ENCODE assay signal across 14 cellular contexts in the genomic region with DNA sequence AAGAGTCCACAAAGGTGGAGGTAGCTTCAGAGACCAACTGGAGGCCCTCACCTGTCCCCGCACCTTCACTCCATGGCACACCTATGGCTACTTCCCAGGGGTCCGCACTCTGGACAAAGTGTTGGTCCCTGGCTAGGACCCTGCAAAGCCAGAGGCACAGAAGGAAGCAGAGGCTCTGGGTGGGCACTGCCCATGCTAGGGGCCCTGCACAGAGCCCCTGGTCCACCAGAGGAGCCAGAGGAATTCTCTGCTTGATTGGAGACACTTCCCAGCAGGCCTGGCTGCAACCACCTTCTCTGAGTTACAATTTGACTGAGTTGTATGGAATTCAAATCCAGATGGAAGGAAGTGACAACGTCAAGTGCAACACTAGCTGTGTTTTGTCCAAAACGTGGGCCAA. TPM values are rescaled to one million over a fixed set of nuclear protein-coding genes. Genes with fewer than 3 reads are reported as not detected.
A peak's percentile ranks its signal among the peaks of the same experiment; 100 is the strongest.
DNase-seq lines count a peak whose midpoint lies in the region; TF ChIP-seq lines count a peak whose summit lies in the region.
"Had no signal": no experiment of that assay in that cellular context is flagged by ENCODE, and none has a peak within 500 bp of the region (broad histone marks: within the 10 kb centered on the region; RNA-seq: fewer than 3 reads in every experiment).

No MANE protein-coding gene starts in this region.

- peaks cover 13% of the 10 kb centered on the region for H3K79me1 ChIP-seq in neuronal stem cell (ENCODE audit: low read depth, low read length)

- no peak overlapping the region for H3K14ac ChIP-seq in neuronal stem cell (ENCODE audit: low read length)

- H2AK5ac ChIP-seq in neuronal stem cell (ENCODE audit: low read depth, low read length), result no peak overlapping the region

- no peak overlapping the region for H3K4ac ChIP-seq in neuronal stem cell (ENCODE audit: low read length)

- no peak overlapping the region for H2BK120ac ChIP-seq in neuronal stem cell (ENCODE audit: low read depth, low read length)

- H2BK15ac ChIP-seq in neuronal stem cell (ENCODE audit: low read length), result no peak overlapping the region

- TF ChIP-seq CTCF in coronary artery (IDR thresholded peaks at IDR 0.05) (no peak), hepatocyte (IDR thresholded peaks at IDR 0.05; ENCODE audit: poor library complexity) (no peak)

- 0 out of 22 replicates have a peak overlapping the region, but pooled peaks of 1 of the 11 experiments have one; percentile 30 for H3K27ac ChIP-seq in BLaER1 treated with 17β-estradiol and CSF1 and Interleukin-3, amounts not matched to agents 10 nM and 100 nM
- H3K27ac ChIP-seq in coronary artery (no peak overlapping the region), neuronal stem cell (replicated peaks; ENCODE audit: low read length) (no peak overlapping the region), hepatocyte (no peak overlapping the region)
- H3K27ac ChIP-seq: PC-9 had no signal

- H3K9me3 ChIP-seq in BLaER1 treated with 17β-estradiol and CSF1 and Interleukin-3, amounts not matched to agents 10 nM and 100 nM (replicated peaks in 1 of 11), result no peaks in the 10 kb centered on the region
- H3K9me3 ChIP-seq in neuronal stem cell (replicated peaks in 1 of 2; ENCODE audit: control insufficient read depth in 2 of 2, insufficient read depth in 1 of 2, low read depth in 1 of 2, low read length in 2 of 2) (no peaks in the 10 kb centered on the region), hepatocyte (ENCODE audit: low read depth) (no peaks in the 10 kb centered on the region)

- no peak overlapping the region for H4K8ac ChIP-seq in neuronal stem cell (ENCODE audit: low read depth, low read length)

- no CpG with 5 or more reads among the region's 4 CpGs for WGBS in neuronal stem cell (ENCODE audit: extremely low coverage in 2 of 2, insufficient read length in 2 of 2, insufficient replicate concordance in 1 of 2), 2 donors
- WGBS in hepatocyte (ENCODE audit: low lambda C conversion rate, missing lambda C conversion rate), result 95% methylated on average over 4 of the region's 4 CpGs

- peaks cover 0 to 33% (median 28%) of the 10 kb centered on the region in 11 experiments; a peak in 17 of 22 replicates for H3K27me3 ChIP-seq in BLaER1 treated with 17β-estradiol and CSF1 and Interleukin-3, amounts not matched to agents 10 nM and 100 nM
- H3K27me3 ChIP-seq in neuronal stem cell (ENCODE audit: control insufficient read depth in 3 of 3, insufficient read depth in 3 of 3, low read depth in 1 of 3, low read length in 3 of 3) (peaks cover 0 to 8% (median 0%) of the 10 kb centered on the region in 3 experiments), hepatocyte (no peaks in the 10 kb centered on the region)

- peaks cover 21 to 53% (median 41%) of the 10 kb centered on the region in 10 experiments for H3K4me1 ChIP-seq in BLaER1 treated with 17β-estradiol and CSF1 and Interleukin-3, amounts not matched to agents 10 nM and 100 nM
- H3K4me1 ChIP-seq in neuronal stem cell (ENCODE audit: control insufficient read depth in 2 of 2, insufficient read depth in 1 of 2, low read depth in 1 of 2, low read length in 2 of 2) (peaks cover 7 to 8% of the 10 kb centered on the region in 2 donors), hepatocyte (ENCODE audit: insufficient read depth) (peaks cover 14% of the 10 kb centered on the region)

- H3K4me2 ChIP-seq in BLaER1 treated with 17β-estradiol and CSF1 and Interleukin-3, amounts not matched to agents 10 nM and 100 nM, result peak overlapping the region in 6 of 11 experiments; percentile 3 to 99 (median 95); a peak in 10 of 22 replicates
- H3K4me2 ChIP-seq in neuronal stem cell (ENCODE audit: insufficient read depth, low read length, poor library complexity, severe bottlenecking) (no peak overlapping the region), hepatocyte (no peak overlapping the region)
- H3K4me2 ChIP-seq: PC-9 had no signal

- H2AFZ ChIP-seq in neuronal stem cell (ENCODE audit: low read length) (no peak overlapping the region), hepatocyte (no peak overlapping the region)
- H2AFZ ChIP-seq: PC-9 had no signal

- peak overlapping the region; percentile 48 for H3K23ac ChIP-seq in neuronal stem cell (ENCODE audit: low read depth, low read length, poor library complexity)

- peaks cover 14 to 24% (median 15%) of the 10 kb centered on the region in 11 experiments for H4K20me1 ChIP-seq in BLaER1 treated with 17β-estradiol and CSF1 and Interleukin-3, amounts not matched to agents 10 nM and 100 nM
- peaks cover 14% of the 10 kb centered on the region for H4K20me1 ChIP-seq in hepatocyte (ENCODE audit: insufficient read depth, poor library complexity, severe bottlenecking)

- no peak overlapping the region for H2BK12ac ChIP-seq in neuronal stem cell (ENCODE audit: low read length)

- no peak overlapping the region for H3K4me3 ChIP-seq in BLaER1 treated with 17β-estradiol and CSF1 and Interleukin-3, amounts not matched to agents 10 nM and 100 nM
- no peak overlapping the region for H3K4me3 ChIP-seq in coronary artery
- H3K4me3 ChIP-seq in neuronal stem cell (ENCODE audit: low read length in 2 of 2), result no peak overlapping the region
- no peak overlapping the region for H3K4me3 ChIP-seq in hepatocyte
- H3K4me3 ChIP-seq: PC-9 had no signal

- peaks cover 0 to 10% (median 6%) of the 10 kb centered on the region in 11 experiments; a peak in 7 of 22 replicates for H3K36me3 ChIP-seq in BLaER1 treated with 17β-estradiol and CSF1 and Interleukin-3, amounts not matched to agents 10 nM and 100 nM
- H3K36me3 ChIP-seq in neuronal stem cell (replicated peaks in 1 of 2; ENCODE audit: control insufficient read depth in 2 of 2, insufficient read depth in 2 of 2, low read length in 2 of 2), result peaks cover 0 to 7% of the 10 kb centered on the region in 2 donors
- H3K36me3 ChIP-seq in hepatocyte (replicated peaks; ENCODE audit: insufficient read depth, low read depth), result no peaks in the 10 kb centered on the region

- H3K9ac ChIP-seq in BLaER1 treated with 17β-estradiol and CSF1 and Interleukin-3, amounts not matched to agents 10 nM and 100 nM, result no peak overlapping the region
- no peak overlapping the region for H3K9ac ChIP-seq in neuronal stem cell (ENCODE audit: low read depth, low read length, poor library complexity)

- H3K18ac ChIP-seq in neuronal stem cell (ENCODE audit: low read length), result no peak overlapping the region

- DNase-seq in EH (ENCODE audit: low read depth) (peak; percentile 19), coronary artery (ENCODE audit: low spot score) (peak; percentile 72), neuronal stem cell (ENCODE audit: low spot score) (no peak), NCI-H2029 treated with DMSO at 0.1 percent for 48 hours (lab: John Stamatoyannopoulos, UW) (no peak), globus pallidus (ENCODE audit: low spot score) (no peak), hepatocyte (ENCODE audit: low spot score) (no peak)
- DNase-seq: DND-41, KBM-7, NCI-H1048, NCI-H146, NCI-H2107, PC-9, SIG-M5 had no signal

- H4K91ac ChIP-seq in neuronal stem cell (ENCODE audit: low read depth, low read length, poor library complexity), result no peak overlapping the region

- no peak overlapping the region for H2BK5ac ChIP-seq in neuronal stem cell (ENCODE audit: low read length)

- H3K79me2 ChIP-seq in hepatocyte, result peaks cover 23% of the 10 kb centered on the region

- no peaks in the 10 kb centered on the region for H3K9me2 ChIP-seq in hepatocyte (replicated peaks; ENCODE audit: insufficient read depth)

RNA-seq across cellular contexts. Expression of a gene that starts 3.1 kb away (rescaled TPM):
- 37.5 TPM for polyA plus RNA-seq in neuronal stem cell (2013, experiment 1 of 2)
- 41.3 TPM for polyA plus RNA-seq in neuronal stem cell (2013, experiment 2 of 2)
- total RNA-seq in hepatocyte, result 17.1 and 21.9 TPM in 2 replicates
- polyA plus RNA-seq in hepatocyte, result 5.1 and 6.9 TPM in 2 replicates

RNA-seq across cellular contexts. Expression of a gene that starts 30.5 kb away (rescaled TPM):
- 108 TPM for polyA plus RNA-seq in neuronal stem cell (2013, experiment 1 of 2)
- polyA plus RNA-seq in neuronal stem cell (2013, experiment 2 of 2), result 108 TPM
- total RNA-seq in hepatocyte, result 24.9 and 36.6 TPM in 2 replicates
- 117 and 135 TPM in 2 replicates for polyA plus RNA-seq in hepatocyte

Comparison
In these comparisons a context has a peak if more than half of its experiments do, and no peak if none do; other contexts are left out.
1. H3K4me2 ChIP-seq: peak in BLaER1 treated with 17β-estradiol and CSF1 and Interleukin-3, amounts not matched to agents 10 nM and 100 nM (6 of 11); none in neuronal stem cell (single experiment) and hepatocyte (single experiment).
2. DNase-seq: peak in EH (single experiment) and coronary artery (single experiment); none in neuronal stem cell (single experiment), NCI-H2029 treated with DMSO at 0.1 percent for 48 hours (single experiment), globus pallidus (single experiment) and hepatocyte (single experiment).